9 cellular contexts compared by ENCODE assay signal in genomic region chr16:57479043-57479421, GRCh38. TPM values are rescaled to one million over a fixed set of nuclear protein-coding genes. Genes with fewer than 3 reads are reported as not detected.
DNase-seq lines count a peak whose midpoint lies in the region; ATAC-seq, FAIRE-seq and TF ChIP-seq lines count a peak whose summit lies in the region.
"Had no signal": no experiment of that assay in that cellular context is flagged by ENCODE, and none has a peak within 500 bp of the region (broad histone marks: within the 10 kb centered on the region; RNA-seq: fewer than 3 reads in every experiment).

No MANE protein-coding gene starts in this region.

- no peak for TF ChIP-seq POLR2A in A549 (IDR thresholded peaks at IDR 0.05; ENCODE audit: low read length)

- peaks cover 2% of the 10 kb centered on the region for H3K27me3 Mint-ChIP-seq in neural crest cell (ENCODE audit: low read depth)

- no peaks in the 10 kb centered on the region for H3K9me3 Mint-ChIP-seq in neural crest cell

- TF ChIP-seq CTCF in A549 (IDR thresholded peaks at IDR 0.05) (no peak), neural crest cell (conservative IDR thresholded peaks at IDR 0.05) (no peak), MM.1S (IDR thresholded peaks at IDR 0.05; ENCODE audit: low read length) (no peak)

- no peaks in the 10 kb centered on the region for H3K36me3 Mint-ChIP-seq in neural crest cell (ENCODE audit: low read depth)

- no peak for TF ChIP-seq EP300 in A549 (IDR thresholded peaks at IDR 0.05)

- no peaks in the 10 kb centered on the region for H3F3A ChIP-seq in MM.1S (ENCODE audit: insufficient read depth, low read length)

- H3K79me2 ChIP-seq in MM.1S (ENCODE audit: low read length): no peaks in the 10 kb centered on the region

- H3K9me3 ChIP-seq in A549 (no peaks in the 10 kb centered on the region), SJCRH30 (replicated peaks) (no peaks in the 10 kb centered on the region), MM.1S (replicated peaks; ENCODE audit: insufficient read depth, low read length) (no peaks in the 10 kb centered on the region)

- H3K4me3 ChIP-seq in A549: peak overlapping the region; percentile 48
- peak overlapping the region; percentile 52 for H3K4me3 ChIP-seq in SJCRH30
- H3K4me3 ChIP-seq in MM.1S (ENCODE audit: low read length): no peak overlapping the region

- 67% methylated on average over 7 of the region's 19 CpGs for WGBS in A549 (ENCODE audit: missing lambda C conversion rate)

- no peak for ATAC-seq in A549
- no peak for ATAC-seq in HG03342 (IDR thresholded peaks at IDR 0.05; ENCODE audit: unreplicated experiment)

- H3K9ac ChIP-seq in MM.1S (ENCODE audit: low read length): no peak overlapping the region

- no peaks in the 10 kb centered on the region for H3K9me2 ChIP-seq in MM.1S (replicated peaks; ENCODE audit: insufficient read depth, low read length)

- no peak overlapping the region for H2AFZ ChIP-seq in MM.1S (ENCODE audit: low read length)

- H3K4me2 ChIP-seq in A549 (peak overlapping the region; percentile 93), MM.1S (ENCODE audit: low read depth, low read length) (no peak overlapping the region)

- peak overlapping the region; percentile 92 for H3K4me3 Mint-ChIP-seq in neural crest cell

- DNase-seq in A549 (ENCODE audit: low read depth in 1 of 2, low spot score in 1 of 2) (no peak), SJCRH30 (no peak), globus pallidus (ENCODE audit: low spot score) (peak; percentile 31), neural crest cell (ENCODE audit: low read depth, low spot score) (no peak), medulla oblongata (ENCODE audit: extremely low spot score) (no peak), DMS53 (lab: John Stamatoyannopoulos, UW) (no peak), MM.1S (no peak)
- DNase-seq: MV-4-11 had no signal

- no peak for FAIRE-seq in A549 (lab: Jason Lieb, UNC)

- TF ChIP-seq RAD21 in A549 (conservative IDR thresholded peaks at IDR 0.05 in 1 of 2, IDR thresholded peaks at IDR 0.05 in 1 of 2): no peak

- H4K20me1 ChIP-seq in MM.1S (ENCODE audit: insufficient read depth, low read length): no peaks in the 10 kb centered on the region

- peaks cover 28% of the 10 kb centered on the region for H3K4me1 Mint-ChIP-seq in neural crest cell

- peaks cover 91% of the 10 kb centered on the region for H3K4me1 ChIP-seq in A549
- H3K4me1 ChIP-seq in SJCRH30: no peaks in the 10 kb centered on the region; the same call in 1 of the 2 replicates
- H3K4me1 ChIP-seq in MM.1S (ENCODE audit: low read length): peaks cover 9% of the 10 kb centered on the region; the same call in 1 of the 2 replicates

- CTCF ChIA-PET in A549 (lab: Yijun Ruan, JAX): interaction anchor here (1.4 to 8.4 kb wide), 5 partner anchors 8 to 60 kb away, joined by 3 to 70 read pairs (median 44); partner anchors contain the start of genes DOK4 and POLR2C

- H3K27ac ChIP-seq in A549 (peak overlapping the region; percentile 96 to 98), SJCRH30 (no peak overlapping the region), MM.1S (ENCODE audit: low read length) (no peak overlapping the region)

- no peak overlapping the region for H3K27ac Mint-ChIP-seq in neural crest cell (ENCODE audit: unreplicated experiment)

- H3K36me3 ChIP-seq in SJCRH30 (no peaks in the 10 kb centered on the region), MM.1S (replicated peaks; ENCODE audit: insufficient read depth, low read length) (no peaks in the 10 kb centered on the region)

- no peaks in the 10 kb centered on the region for H3K27me3 ChIP-seq in SJCRH30
- H3K27me3 ChIP-seq in MM.1S (replicated peaks; ENCODE audit: insufficient read depth, low read length): 0 out of 2 replicates have a peak, but pooled peaks cover 3% of the 10 kb centered on the region

- POLR2A ChIA-PET in A549 (lab: Yijun Ruan, JAX): no interaction called here

TF ChIP-seq in A549, 52 proteins besides CTCF, POLR2A, EP300 and RAD21:
- TF ChIP-seq EHF (CRISPR knock-in tag; IDR thresholded peaks at IDR 0.05) (no peak), RCOR1 (IDR thresholded peaks at IDR 0.05; ENCODE audit: low read depth, low read length) (no peak), MAFK (IDR thresholded peaks at IDR 0.05; ENCODE audit: partially characterized antibody) (no peak), HOXA7 (CRISPR knock-in tag; IDR thresholded peaks at IDR 0.05) (no peak), TP53 (CRISPR knock-in tag; IDR thresholded peaks at IDR 0.05) (no peak), RARB (CRISPR knock-in tag; IDR thresholded peaks at IDR 0.05) (no peak), GATA3 (IDR thresholded peaks at IDR 0.05; ENCODE audit: borderline replicate concordance) (no peak)
- TF ChIP-seq, protein P1, sequence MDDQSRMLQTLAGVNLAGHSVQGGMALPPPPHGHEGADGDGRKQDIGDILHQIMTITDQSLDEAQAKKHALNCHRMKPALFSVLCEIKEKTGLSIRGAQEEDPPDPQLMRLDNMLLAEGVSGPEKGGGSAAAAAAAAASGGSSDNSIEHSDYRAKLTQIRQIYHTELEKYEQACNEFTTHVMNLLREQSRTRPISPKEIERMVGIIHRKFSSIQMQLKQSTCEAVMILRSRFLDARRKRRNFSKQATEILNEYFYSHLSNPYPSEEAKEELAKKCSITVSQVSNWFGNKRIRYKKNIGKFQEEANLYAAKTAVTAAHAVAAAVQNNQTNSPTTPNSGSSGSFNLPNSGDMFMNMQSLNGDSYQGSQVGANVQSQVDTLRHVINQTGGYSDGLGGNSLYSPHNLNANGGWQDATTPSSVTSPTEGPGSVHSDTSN (IDR thresholded peaks at IDR 0.05): no peak

RNA-seq across cellular contexts. Expression of gene DOK4, which starts 7.3 kb away (rescaled TPM):
- polyA plus RNA-seq in A549 (2011; rRNA removed) (85.4 and 93.2 TPM in 2 replicates), A549 (2017; fragmentation: RNase III; extraction: RNeasy Plus Mini Kit Qiagen cat#74134 plus additional on column Dnase treatment) (51.9 to 70.3 TPM (median 65.2 TPM) in 3 replicates)
- 76.5 and 94.3 TPM in 2 replicates for polyA plus RNA-seq in A549 (2012; cell fraction: cytosol; rRNA removed)
- 99.2 and 102 TPM in 2 replicates for polyA plus RNA-seq in A549 (2012; cell fraction: nucleus; rRNA removed)
- 103 and 109 TPM in 2 replicates for polyA minus RNA-seq in A549 (2011; rRNA and poly(A)+ RNA removed)
- total RNA-seq in SJCRH30 (2014; rRNA removed; shearing (Covaris generic)): 10.4 and 13.0 TPM in 2 replicates
- total RNA-seq in neural crest cell: 20.4 and 22.7 TPM in 2 replicates

RNA-seq across cellular contexts. Expression of gene POLR2C, which starts 16.6 kb away (rescaled TPM):
- polyA plus RNA-seq in A549 (2011; rRNA removed) (229 and 259 TPM in 2 replicates), A549 (2017; fragmentation: RNase III; extraction: RNeasy Plus Mini Kit Qiagen cat#74134 plus additional on column Dnase treatment) (141 to 148 TPM (median 146 TPM) in 3 replicates)
- polyA plus RNA-seq in A549 (2012; cell fraction: cytosol; rRNA removed): 181 and 221 TPM in 2 replicates
- polyA plus RNA-seq in A549 (2012; cell fraction: nucleus; rRNA removed): 135 and 142 TPM in 2 replicates
- polyA minus RNA-seq in A549 (2011; rRNA and poly(A)+ RNA removed): 327 and 401 TPM in 2 replicates
- 151 and 156 TPM in 2 replicates for total RNA-seq in SJCRH30 (2014; rRNA removed; shearing (Covaris generic))
- 74.0 and 77.5 TPM in 2 replicates for total RNA-seq in neural crest cell

RNA-seq across cellular contexts. Expression of gene COQ9, which starts 31.8 kb away (rescaled TPM):
- polyA plus RNA-seq in A549 (2011; rRNA removed): 109 and 130 TPM in 2 replicates
- polyA plus RNA-seq in A549 (2012; cell fraction: cytosol; rRNA removed): 91.1 and 99.7 TPM in 2 replicates
- polyA plus RNA-seq in A549 (2012; cell fraction: nucleus; rRNA removed): 90.2 and 108 TPM in 2 replicates
- polyA plus RNA-seq in A549 (2017; fragmentation: RNase III; extraction: RNeasy Plus Mini Kit Qiagen cat#74134 plus additional on column Dnase treatment): 46.2 to 48.0 TPM (median 47.2 TPM) in 3 replicates
- polyA minus RNA-seq in A549 (2011; rRNA and poly(A)+ RNA removed): 81.0 and 97.4 TPM in 2 replicates
- total RNA-seq in SJCRH30 (2014; rRNA removed; shearing (Covaris generic)): 54.9 and 58.6 TPM in 2 replicates
- 41.7 and 46.8 TPM in 2 replicates for total RNA-seq in neural crest cell

RNA-seq across cellular contexts. Expression of gene CIAPIN1, which starts 31.8 kb away (rescaled TPM):
- polyA plus RNA-seq in A549 (2011; rRNA removed) (101 and 114 TPM in 2 replicates), A549 (2017; fragmentation: RNase III; extraction: RNeasy Plus Mini Kit Qiagen cat#74134 plus additional on column Dnase treatment) (69.1 to 75.0 TPM (median 71.5 TPM) in 3 replicates)
- polyA plus RNA-seq in A549 (2012; cell fraction: cytosol; rRNA removed): 66.5 and 75.6 TPM in 2 replicates
- polyA plus RNA-seq in A549 (2012; cell fraction: nucleus; rRNA removed): 49.6 and 75.2 TPM in 2 replicates
- 49.6 and 60.0 TPM in 2 replicates for polyA minus RNA-seq in A549 (2011; rRNA and poly(A)+ RNA removed)
- 84.8 and 90.5 TPM in 2 replicates for total RNA-seq in SJCRH30 (2014; rRNA removed; shearing (Covaris generic))
- total RNA-seq in neural crest cell: 97.2 and 103 TPM in 2 replicates

RNA-seq across cellular contexts. Expression of gene CCDC102A, which starts 57.3 kb away (rescaled TPM):
- polyA plus RNA-seq in A549 (2011; rRNA removed) (7.4 and 8.0 TPM in 2 replicates), A549 (2017; fragmentation: RNase III; extraction: RNeasy Plus Mini Kit Qiagen cat#74134 plus additional on column Dnase treatment) (7.6 to 8.5 TPM (median 8.3 TPM) in 3 replicates)
- 20.1 and 20.7 TPM in 2 replicates for polyA plus RNA-seq in A549 (2012; cell fraction: cytosol; rRNA removed)
- 18.4 and 19.5 TPM in 2 replicates for polyA plus RNA-seq in A549 (2012; cell fraction: nucleus; rRNA removed)
- 3.5 and 4.0 TPM in 2 replicates for polyA minus RNA-seq in A549 (2011; rRNA and poly(A)+ RNA removed)
- total RNA-seq in SJCRH30 (2014; rRNA removed; shearing (Covaris generic)): 9.7 and 11.1 TPM in 2 replicates
- total RNA-seq in neural crest cell: 6.4 and 8.6 TPM in 2 replicates

Comparison
In these comparisons a context has a peak if more than half of its experiments do, and no peak if none do; other contexts are left out.
1. H3K27ac ChIP-seq: peak in A549 (2 of 2); none in SJCRH30 (single experiment) and MM.1S (single experiment).